In genomic region chr2:168346725-168347477, GRCh38 we compare ENCODE assay signal across 8 cellular contexts.
A peak's percentile ranks its signal among the peaks of the same experiment; 100 is the strongest.
DNase-seq lines count a peak whose midpoint lies in the region; ATAC-seq, FAIRE-seq and TF ChIP-seq lines count a peak whose summit lies in the region.

No MANE protein-coding gene starts in this region.

- H3K27ac ChIP-seq in A549 (peak overlapping the region; percentile 50 to 76), dorsolateral prefrontal cortex (peak overlapping the region in 7 of 59 donors; percentile 32 to 68 (median 61)), lower lobe of right lung (no peak overlapping the region)

- no peaks in the 10 kb centered on the region for H3K36me3 ChIP-seq in lower lobe of right lung

- POLR2A ChIA-PET in A549 (lab: Yijun Ruan, JAX): no interaction called here
- POLR2A ChIA-PET in activated CD4-positive, alpha-beta T cell treated with anti-CD3 and anti-CD28 coated beads, Interleukin-2, amount 10 ng/mL, durations not matched to agents 7 days and 5 days (lab: Charles Lee): no interaction called here

- peak; percentile 88 for TF ChIP-seq CTCF in A549 (IDR thresholded peaks at IDR 0.05)
- peak; percentile 82 to 97 (median 91) for TF ChIP-seq CTCF in dorsolateral prefrontal cortex (IDR thresholded peaks at IDR 0.05 in 54 of 56, conservative IDR thresholded peaks at IDR 0.05 in 2 of 56; ENCODE audit: low read depth in 1 of 56, partially characterized antibody in 56 of 56)
- peak; percentile 85 for TF ChIP-seq CTCF in lower lobe of right lung (IDR thresholded peaks at IDR 0.05)

- H3K27ac Mint-ChIP-seq in activated CD4-positive, alpha-beta T cell treated with anti-CD3 and anti-CD28 coated beads, Interleukin-2, amount 10 ng/mL, durations not matched to agents 7 days and 5 days: peak overlapping the region; percentile 77

- CTCF ChIA-PET in A549 (lab: Yijun Ruan, JAX): interaction anchor here (0.6 to 5.5 kb wide), 47 partner anchors 9 to 886 kb away, joined by 3 to 47 read pairs (median 4); no protein-coding TSS in a partner anchor
- CTCF ChIA-PET in activated CD4-positive, alpha-beta T cell treated with anti-CD3 and anti-CD28 coated beads, Interleukin-2, amount 10 ng/mL, durations not matched to agents 7 days and 5 days (lab: Charles Lee): interaction anchor here (0.7 to 1.9 kb wide), 10 partner anchors 9 to 574 kb away, joined by 3 to 5 read pairs (median 3); no protein-coding TSS in a partner anchor

- no peak for TF ChIP-seq POLR2A in A549 (IDR thresholded peaks at IDR 0.05; ENCODE audit: low read length)

- no peak for TF ChIP-seq EP300 in A549 (IDR thresholded peaks at IDR 0.05)

- TF ChIP-seq RAD21 in A549 (conservative IDR thresholded peaks at IDR 0.05 in 1 of 2, IDR thresholded peaks at IDR 0.05 in 1 of 2): peak; percentile 86 to 94

- peak overlapping the region; percentile 63 for H3K4me2 ChIP-seq in A549

- no peaks in the 10 kb centered on the region for H3K9me3 Mint-ChIP-seq in activated CD4-positive, alpha-beta T cell treated with anti-CD3 and anti-CD28 coated beads, Interleukin-2, amount 10 ng/mL, durations not matched to agents 7 days and 5 days

- intact Hi-C loops in dorsolateral prefrontal cortex (cut with DNase I): loop anchor here (2.0 to 10.0 kb wide), 4 partner anchors 110 to 568 kb away; partner anchors contain the start of gene CERS6 (in 1 of the 2)
- intact Hi-C loops in lower lobe of right lung (cut with DNase I): loop anchor here (10.0 kb wide), 1 partner anchor 578 kb away; no protein-coding TSS in a partner anchor

- no peaks in the 10 kb centered on the region for H3K27me3 ChIP-seq in dorsolateral prefrontal cortex
- H3K27me3 ChIP-seq in lower lobe of right lung (ENCODE audit: low read depth): no peaks in the 10 kb centered on the region

- peak overlapping the region; percentile 42 for H3K4me3 ChIP-seq in A549
- H3K4me3 ChIP-seq in dorsolateral prefrontal cortex: peak overlapping the region; percentile 20 to 71 (median 59)
- H3K4me3 ChIP-seq in lower lobe of right lung: peak overlapping the region; percentile 53

- H3K27me3 Mint-ChIP-seq in activated CD4-positive, alpha-beta T cell treated with anti-CD3 and anti-CD28 coated beads, Interleukin-2, amount 10 ng/mL, durations not matched to agents 7 days and 5 days: no peaks in the 10 kb centered on the region

- no peaks in the 10 kb centered on the region for H3K36me3 Mint-ChIP-seq in activated CD4-positive, alpha-beta T cell treated with anti-CD3 and anti-CD28 coated beads, Interleukin-2, amount 10 ng/mL, durations not matched to agents 7 days and 5 days (ENCODE audit: low read depth)

- FAIRE-seq in A549 (lab: Jason Lieb, UNC) (no peak), GM18507 (lab: Jason Lieb, UNC) (peak; percentile 87)

- peak overlapping the region; percentile 74 for H3K4me3 Mint-ChIP-seq in activated CD4-positive, alpha-beta T cell treated with anti-CD3 and anti-CD28 coated beads, Interleukin-2, amount 10 ng/mL, durations not matched to agents 7 days and 5 days

- DNase-seq in A549 (ENCODE audit: low read depth in 1 of 2, low spot score in 1 of 2) (peak; percentile 53 to 66), GM18507 (ENCODE audit: extremely low spot score, insufficient read length, low read depth) (peak; percentile 36), NCI-H226 (peak; percentile 29), dorsolateral prefrontal cortex (peak in 9 of 10 donors; percentile 45 to 78 (median 65)), lower lobe of right lung (peak; percentile 56)
- DNase-seq in activated CD4-positive, alpha-beta T cell treated with anti-CD3 and anti-CD28 coated beads, Interleukin-2, amount 10 ng/mL, durations not matched to agents 7 days and 5 days: peak; percentile 78
- peak in 2 of 3 donors; percentile 29 to 32 for DNase-seq in stimulated activated CD4-positive, alpha-beta T cell treated with anti-CD3 and anti-CD28 coated beads, TNF-alpha, amount 100 ng/mL, for 1 hour (ENCODE audit: low read depth in 3 of 3, low spot score in 1 of 3)

- H3K4me1 ChIP-seq in A549 (no peaks in the 10 kb centered on the region), lower lobe of right lung (peaks cover 5% of the 10 kb centered on the region)

- ATAC-seq in A549 (peak; percentile 86 to 91), HG03095 (IDR thresholded peaks at IDR 0.05; ENCODE audit: unreplicated experiment) (peak; percentile 78), lower lobe of right lung (peak; percentile 86 to 90)

- peaks cover 8% of the 10 kb centered on the region for H3K4me1 Mint-ChIP-seq in activated CD4-positive, alpha-beta T cell treated with anti-CD3 and anti-CD28 coated beads, Interleukin-2, amount 10 ng/mL, durations not matched to agents 7 days and 5 days

- H3K9me3 ChIP-seq in A549 (no peaks in the 10 kb centered on the region), lower lobe of right lung (no peaks in the 10 kb centered on the region)

- 20% methylated on average over 13 of the region's 13 CpGs for WGBS in A549 (ENCODE audit: missing lambda C conversion rate)

TF ChIP-seq in A549, 52 proteins besides CTCF, POLR2A, EP300 and RAD21:
- TF ChIP-seq TP53 (CRISPR knock-in tag; IDR thresholded peaks at IDR 0.05) (no peak), NR3C1 (IDR thresholded peaks at IDR 0.05) (no peak), BCL3 (IDR thresholded peaks at IDR 0.05) (no peak), ZC3H11A (IDR thresholded peaks at IDR 0.05) (no peak), SMC3 (IDR thresholded peaks at IDR 0.05) (peak; percentile 92), FOSB (CRISPR knock-in tag; IDR thresholded peaks at IDR 0.05) (no peak), ESRRA (IDR thresholded peaks at IDR 0.05; ENCODE audit: borderline replicate concordance, low read length) (no peak), ELK1 (IDR thresholded peaks at IDR 0.05; ENCODE audit: low read depth, low read length) (no peak)
